Comparison of ENCODE assay signal across 23 cellular contexts in genomic region chr6:119430820-119431219, GRCh38.
"Had no signal": no experiment of that assay in that cellular context is flagged by ENCODE, and none has a peak within 500 bp of the region (broad histone marks: within the 10 kb centered on the region; RNA-seq: fewer than 3 reads in every experiment).

No MANE protein-coding gene starts in this region.

- H3K27ac Mint-ChIP-seq: endodermal cell; immature natural killer cell; naive thymus-derived CD8-positive, alpha-beta T cell had no signal

- H3K36me3 Mint-ChIP-seq: immature natural killer cell had no signal

- H3K36me3 ChIP-seq: colonic mucosa, gastrocnemius medialis, left ventricle myocardium inferior, right atrium auricular region, stomach, thoracic aorta, upper lobe of left lung, uterus had no signal

- H3K4me1 Mint-ChIP-seq: immature natural killer cell; naive thymus-derived CD8-positive, alpha-beta T cell had no signal

- H3K27me3 ChIP-seq: colonic mucosa, gastrocnemius medialis, right atrium auricular region, stomach, upper lobe of left lung, uterus had no signal

- H3K4me3 ChIP-seq: colonic mucosa, gastrocnemius medialis, left ventricle myocardium inferior, lung, mucosa of descending colon, right atrium auricular region, stomach, thoracic aorta, upper lobe of left lung, uterus had no signal

- FAIRE-seq: endothelial cell of umbilical vein, keratinocyte, small intestine had no signal

- H3K4me3 Mint-ChIP-seq: endodermal cell; immature natural killer cell; naive thymus-derived CD8-positive, alpha-beta T cell had no signal

- H3K9me3 ChIP-seq: colonic mucosa, gastrocnemius medialis, left ventricle myocardium inferior, mucosa of descending colon, right atrium auricular region, stomach, thoracic aorta, upper lobe of left lung, uterus had no signal

- H3K4me1 ChIP-seq: colonic mucosa, gastrocnemius medialis, left ventricle myocardium inferior, right atrium auricular region, stomach, upper lobe of left lung, uterus had no signal

- H3K9me3 Mint-ChIP-seq: endodermal cell, immature natural killer cell had no signal

- H3K27ac ChIP-seq: colonic mucosa, gastrocnemius medialis, left ventricle myocardium inferior, right atrium auricular region, stomach, thoracic aorta, upper lobe of left lung, uterus had no signal

- H3K27me3 Mint-ChIP-seq: naive thymus-derived CD8-positive, alpha-beta T cell had no signal

- DNase-seq: colonic mucosa; dermis blood vessel endothelial cell; effector CD4-positive, alpha-beta T cell; endodermal cell; gastrocnemius medialis; glutamatergic neuron; immature natural killer cell; left ventricle myocardium inferior; mucosa of descending colon; naive thymus-derived CD8-positive, alpha-beta T cell; posterior cingulate gyrus; small intestine; stimulated activated CD4-positive, alpha-beta T cell treated with anti-CD3 and anti-CD28 coated beads, Interleukin-12 subunit alpha, Interleukin-12 subunit beta, amount 100 ng/mL, for 4 hours; stimulated activated naive CD4-positive, alpha-beta T cell; stomach; substantia nigra; upper lobe of left lung; uterus had no signal
